Comparison of ENCODE assay signal across 9 cellular contexts in genomic region chr10:988667-989545, GRCh38. TPM values are rescaled to one million over a fixed set of nuclear protein-coding genes. Genes with fewer than 3 reads are reported as not detected.
DNase-seq lines count a peak whose midpoint lies in the region; ATAC-seq and TF ChIP-seq lines count a peak whose summit lies in the region.
"Had no signal": no experiment of that assay in that cellular context is flagged by ENCODE, and none has a peak within 500 bp of the region (broad histone marks: within the 10 kb centered on the region; RNA-seq: fewer than 3 reads in every experiment).

No MANE protein-coding gene starts in this region.

- H3K9me3 ChIP-seq in lung (ENCODE audit: control insufficient read depth in 2 of 2, insufficient read depth in 1 of 2, low read length in 1 of 2), result no peaks in the 10 kb centered on the region
- H3K9me3 ChIP-seq in thoracic aorta, result no peaks in the 10 kb centered on the region

- H3K4me1 ChIP-seq in lung (ENCODE audit: control insufficient read depth in 2 of 2, insufficient read depth in 2 of 2, low read length in 2 of 2) (peaks cover 8% of the 10 kb centered on the region in 2 donors), thoracic aorta (ENCODE audit: control insufficient read depth in 1 of 2, low read depth in 2 of 2) (peaks cover 18 to 22% of the 10 kb centered on the region in 2 donors)

- peak overlapping the region; percentile 91 to 95 (median 93) for H3K27ac Mint-ChIP-seq in IgD-negative memory B cell
- H3K27ac Mint-ChIP-seq in MCF 10A (ENCODE audit: low read depth, unreplicated experiment), result peak overlapping the region; percentile 96

- no peak for TF ChIP-seq CTCF in MCF 10A (IDR thresholded peaks at IDR 0.05; ENCODE audit: unreplicated experiment)
- no peak for TF ChIP-seq CTCF in lung (IDR thresholded peaks at IDR 0.05; ENCODE audit: control extremely low read depth, extremely low read depth)
- TF ChIP-seq CTCF in thoracic aorta (IDR thresholded peaks at IDR 0.05), result no peak

- H3K36me3 ChIP-seq in lung (ENCODE audit: control insufficient read depth in 2 of 2, insufficient read depth in 2 of 2, low read length in 2 of 2) (peaks cover 0 to 8% of the 10 kb centered on the region in 2 donors), thoracic aorta (peaks cover 7% of the 10 kb centered on the region)

- peaks cover 22 to 28% (median 28%) of the 10 kb centered on the region in 3 donors for H3K4me1 Mint-ChIP-seq in IgD-negative memory B cell
- peaks cover 20% of the 10 kb centered on the region for H3K4me1 Mint-ChIP-seq in MCF 10A (ENCODE audit: insufficient read depth, unreplicated experiment)

- H3K4me3 ChIP-seq in lung (peak overlapping the region; percentile 98), thoracic aorta (peak overlapping the region; percentile 99)

- no peaks in the 10 kb centered on the region for H3K9me3 Mint-ChIP-seq in IgD-negative memory B cell
- H3K9me3 Mint-ChIP-seq in MCF 10A (ENCODE audit: unreplicated experiment), result no peaks in the 10 kb centered on the region

- peak overlapping the region; percentile 93 to 98 (median 98) for H3K4me3 Mint-ChIP-seq in IgD-negative memory B cell
- peak overlapping the region; percentile 95 for H3K4me3 Mint-ChIP-seq in MCF 10A (ENCODE audit: unreplicated experiment)

- TSS peak; percentile 58 for BruUV-seq in MCF 10A (replicated peaks; lab: Mats Ljungman, UMichigan)

- intact Hi-C loops in MCF 10A (cut with micrococcal nuclease), result no loop called here

- H3K27ac ChIP-seq in lung (ENCODE audit: low read depth in 1 of 2, low read length in 1 of 2) (peak overlapping the region; percentile 84 to 90), thoracic aorta (peak overlapping the region; percentile 74 to 86)

- WGBS in lung, 2 donors, result 29 to 30% methylated on average over 42 of the region's 42 CpGs

- H3K27me3 Mint-ChIP-seq in IgD-negative memory B cell (no peaks in the 10 kb centered on the region), MCF 10A (ENCODE audit: insufficient read depth, unreplicated experiment) (no peaks in the 10 kb centered on the region)

- DNase-seq in activated CD8-positive, alpha-beta memory T cell treated with anti-CD3 and anti-CD28 coated beads, Interleukin-2, amount 50 U/mL, for 1 hour (ENCODE audit: extremely low read depth), result peak; percentile 3
- DNase-seq in activated CD8-positive, alpha-beta memory T cell treated with anti-CD3 and anti-CD28 coated beads for 24 hours, result no peak
- peak; percentile 19 for DNase-seq in MCF 10A (ENCODE audit: unreplicated experiment)
- no peak for DNase-seq in lung (ENCODE audit: low spot score)
- DNase-seq in thoracic aorta (ENCODE audit: low spot score), result no peak
- DNase-seq in central memory CD4-positive, alpha-beta T cell, result no peak
- no peak for DNase-seq in NCI-H2107 treated with DMSO at 0.1 percent for 48 hours (lab: John Stamatoyannopoulos, UW; ENCODE audit: unreplicated experiment)

- POLR2A ChIA-PET in MCF 10A (lab: Yijun Ruan, JAX), result interaction anchor here (0.6 to 6.3 kb wide), 19 partner anchors 14 to 254 kb away, joined by 3 to 170 read pairs (median 5); partner anchors contain the start of genes IDI1, LARP4B and WDR37

- no peak for ATAC-seq in lung (ENCODE audit: insufficient read depth, low FRiP score)
- ATAC-seq in thoracic aorta (ENCODE audit: insufficient number of reproducible peaks, low FRiP score, low read depth), result peak; percentile 16

- CTCF ChIA-PET in MCF 10A (lab: Yijun Ruan, JAX), result interaction anchor here (1.2 kb wide), 1 partner anchor 15 kb away, joined by 3 read pairs; no protein-coding TSS in a partner anchor

- no peaks in the 10 kb centered on the region for H3K27me3 ChIP-seq in lung (ENCODE audit: control insufficient read depth, insufficient read depth)
- no peaks in the 10 kb centered on the region for H3K27me3 ChIP-seq in thoracic aorta (replicated peaks; ENCODE audit: insufficient read depth)

- H3K36me3 Mint-ChIP-seq in IgD-negative memory B cell (peaks cover 1% of the 10 kb centered on the region), MCF 10A (ENCODE audit: insufficient read depth, unreplicated experiment) (peaks cover 34% of the 10 kb centered on the region)

RNA-seq across cellular contexts. Expression of gene GTPBP4, which starts 0.7 kb away (rescaled TPM):
- polyA plus RNA-seq in IgD-negative memory B cell, result 20.7 TPM
- total RNA-seq in MCF 10A (2022), result 138 and 142 TPM in 2 replicates
- total RNA-seq in lung, result 10 to 100 TPM; 36.5 to 43.6 TPM
- 10 to 100 TPM; 17.6 to 41.7 TPM for polyA plus RNA-seq in lung
- 100 to 1,000 TPM in 1 of 2 donors, 10 to 100 TPM in 1; 31.7 to 105 TPM for total RNA-seq in thoracic aorta

RNA-seq across cellular contexts. Expression of gene IDI2, which starts 36.8 kb away (rescaled TPM):
- polyA plus RNA-seq in IgD-negative memory B cell, result not detected
- not detected in 2 replicates for total RNA-seq in MCF 10A (2022)
- total RNA-seq in lung, result under 1 TPM in 1 of 2 donors, not detected in 1; 0.18 TPM
- under 1 TPM; 0.05 to 0.08 TPM for polyA plus RNA-seq in lung
- total RNA-seq in thoracic aorta, result not detected
- total RNA-seq: pulmonary artery endothelial cell had no signal

RNA-seq across cellular contexts. Expression of gene LARP4B, which starts 57.4 kb away (rescaled TPM):
- polyA plus RNA-seq in IgD-negative memory B cell (31.3 TPM), lung (10 to 100 TPM; 24.7 to 26.1 TPM)
- total RNA-seq in MCF 10A (2022) (127 and 131 TPM in 2 replicates), lung (100 to 1,000 TPM; 108 to 133 TPM), thoracic aorta (10 to 100 TPM; 42.2 to 70.6 TPM)

Comparison
In these comparisons a context has a peak if more than half of its experiments do, and no peak if none do; other contexts are left out.
1. DNase-seq: peak in activated CD8-positive, alpha-beta memory T cell treated with anti-CD3 and anti-CD28 coated beads, Interleukin-2, amount 50 U/mL, for 1 hour (single experiment) and MCF 10A (single experiment); none in activated CD8-positive, alpha-beta memory T cell treated with anti-CD3 and anti-CD28 coated beads for 24 hours (single experiment), lung (single experiment), thoracic aorta (single experiment), central memory CD4-positive, alpha-beta T cell (single experiment) and NCI-H2107 treated with DMSO at 0.1 percent for 48 hours (single experiment).